Comparison of ENCODE assay signal across 29 cellular contexts in the genomic region with DNA sequence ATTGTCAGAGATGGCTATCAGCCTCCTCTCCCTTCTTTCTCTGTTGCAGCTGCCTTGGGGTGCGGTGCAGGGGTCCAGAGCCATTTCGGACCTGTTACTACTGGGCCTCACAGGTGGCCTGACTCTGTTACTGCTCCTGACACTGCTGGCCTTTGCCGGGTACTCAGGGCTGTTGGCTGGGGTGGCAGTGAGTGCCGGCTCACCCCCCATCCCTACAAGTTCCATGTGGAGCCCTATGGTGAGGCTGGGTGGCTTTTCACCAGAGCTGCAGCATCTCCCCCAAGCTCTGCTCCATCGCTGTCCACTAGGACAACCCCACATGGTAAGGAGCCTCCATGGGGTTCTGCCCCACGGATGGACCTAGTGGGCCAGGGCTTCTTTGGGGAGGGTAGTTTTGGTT. TPM values are rescaled to one million over a fixed set of nuclear protein-coding genes. Genes with fewer than 3 reads are reported as not detected.
"Had no signal": no experiment of that assay in that cellular context is flagged by ENCODE, and none has a peak within 500 bp of the region (broad histone marks: within the 10 kb centered on the region; RNA-seq: fewer than 3 reads in every experiment).

No MANE protein-coding gene starts in this region.

- H3K9me3 Mint-ChIP-seq: activated T-helper 17 cell treated with anti-CD3 and anti-CD28 coated beads, Interleukin-2, amount 50 U/mL, for 72 hours had no signal

- H3K27ac ChIP-seq: brain microvascular endothelial cell, colonic mucosa had no signal

- H3K4me3 Mint-ChIP-seq: activated CD4-positive, alpha-beta memory T cell treated with anti-CD3 and anti-CD28 coated beads, Interleukin-2, amount 10 ng/mL, durations not matched to agents 7 days and 5 days; activated CD4-positive, alpha-beta T cell treated with anti-CD3 and anti-CD28 coated beads for 36 hours; activated CD4-positive, alpha-beta T cell treated with anti-CD3 and anti-CD28 coated beads, Interleukin-2, amount 10 ng/mL, durations not matched to agents 24 days and 14 days; activated naive CD8-positive, alpha-beta T cell; activated T-cell treated with anti-CD3 and anti-CD28 coated beads, Interleukin-2, amount 50 U/mL, for 4 hours; activated T-helper 17 cell treated with anti-CD3 and anti-CD28 coated beads, Interleukin-2, amount 50 U/mL, for 72 hours; dendritic cell treated with granulocyte-macrophage colony-stimulating factor and Interleukin-4, amounts not matched to agents 40 ng/mL and 50 ng/mL, for 4 days; endodermal cell had no signal

- H3K4me1 ChIP-seq: colonic mucosa had no signal

- H3K27me3 Mint-ChIP-seq: activated CD4-positive, alpha-beta memory T cell treated with anti-CD3 and anti-CD28 coated beads, Interleukin-2, amount 10 ng/mL, durations not matched to agents 7 days and 5 days; activated CD4-positive, alpha-beta T cell treated with anti-CD3 and anti-CD28 coated beads, Interleukin-2, amount 10 ng/mL, durations not matched to agents 24 days and 14 days; activated T-helper 17 cell treated with anti-CD3 and anti-CD28 coated beads, Interleukin-2, amount 50 U/mL, for 72 hours had no signal

- H3K4me1 Mint-ChIP-seq: activated CD4-positive, alpha-beta memory T cell treated with anti-CD3 and anti-CD28 coated beads, Interleukin-2, amount 10 ng/mL, durations not matched to agents 7 days and 5 days; activated CD4-positive, alpha-beta T cell treated with anti-CD3 and anti-CD28 coated beads for 36 hours; activated CD4-positive, alpha-beta T cell treated with anti-CD3 and anti-CD28 coated beads, Interleukin-2, amount 10 ng/mL, durations not matched to agents 24 days and 14 days; activated T-helper 17 cell treated with anti-CD3 and anti-CD28 coated beads, Interleukin-2, amount 50 U/mL, for 72 hours; endodermal cell had no signal

- H3K9me3 ChIP-seq: colonic mucosa had no signal

- H3K4me3 ChIP-seq: colonic mucosa, dorsolateral prefrontal cortex had no signal

- ATAC-seq: activated CD4-positive, alpha-beta T cell treated with anti-CD3 and anti-CD28 coated beads for 36 hours; activated T-cell treated with anti-CD3 and anti-CD28 coated beads, Interleukin-2, amount 50 U/mL, for 4 hours; activated T-helper 17 cell treated with anti-CD3 and anti-CD28 coated beads, Interleukin-2, amount 50 U/mL, for 72 hours; esophagus mucosa had no signal

- H3K27me3 ChIP-seq: brain microvascular endothelial cell, colonic mucosa had no signal

- FAIRE-seq: astrocyte, bronchial epithelial cell, frontal cortex had no signal

- H3K27ac Mint-ChIP-seq: activated CD4-positive, alpha-beta memory T cell treated with anti-CD3 and anti-CD28 coated beads, Interleukin-2, amount 10 ng/mL, durations not matched to agents 7 days and 5 days; activated CD4-positive, alpha-beta T cell treated with anti-CD3 and anti-CD28 coated beads for 36 hours; activated CD4-positive, alpha-beta T cell treated with anti-CD3 and anti-CD28 coated beads, Interleukin-2, amount 10 ng/mL, durations not matched to agents 24 days and 14 days; activated naive CD8-positive, alpha-beta T cell; activated T-helper 17 cell treated with anti-CD3 and anti-CD28 coated beads, Interleukin-2, amount 50 U/mL, for 72 hours; dendritic cell treated with granulocyte-macrophage colony-stimulating factor and Interleukin-4, amounts not matched to agents 40 ng/mL and 50 ng/mL, for 4 days; endodermal cell had no signal

- DNase-seq: activated CD4-positive, alpha-beta memory T cell treated with anti-CD3 and anti-CD28 coated beads, Interleukin-2, amount 10 ng/mL, durations not matched to agents 7 days and 5 days; activated CD4-positive, alpha-beta T cell treated with anti-CD3 and anti-CD28 coated beads for 36 hours; activated CD4-positive, alpha-beta T cell treated with anti-CD3 and anti-CD28 coated beads, Interleukin-2, amount 10 ng/mL, durations not matched to agents 24 days and 14 days; activated CD4-positive, alpha-beta T cell treated with anti-CD3 and anti-CD28 coated beads, Interleukin-2, amount 50 U/mL, for 4 hours; activated CD4-positive, CD25-positive, alpha-beta regulatory T cell; activated CD4-positive, CD25-positive, alpha-beta regulatory T cell treated with anti-CD3 and anti-CD28 coated beads, Interleukin-2, amount 50 U/mL, for 72 hours; activated CD8-positive, alpha-beta memory T cell treated with anti-CD3 and anti-CD28 coated beads for 24 hours; activated effector memory CD4-positive, alpha-beta T cell treated with Interleukin-2 at 50 U/mL for 16 hours; activated gamma-delta T cell treated with Interleukin-2 at 50 U/mL for 16 hours; activated naive CD4-positive, alpha-beta T cell treated with anti-CD3 and anti-CD28 coated beads, Interleukin-2, amount 50 U/mL, for 16 hours; activated naive CD4-positive, alpha-beta T cell treated with Interleukin-2 at 50 U/mL for 16 hours; activated T-cell treated with anti-CD3 and anti-CD28 coated beads, Interleukin-2, amount 50 U/mL, for 4 hours; amniotic stem cell; brain microvascular endothelial cell; central memory CD4-positive, alpha-beta T cell; cerebellar nuclear complex; colonic mucosa; dorsolateral prefrontal cortex; effector memory CD4-positive, alpha-beta T cell; endodermal cell; foreskin fibroblast; T-helper 2 cell had no signal

- H3K36me3 ChIP-seq: brain microvascular endothelial cell, colonic mucosa had no signal

RNA-seq across cellular contexts. Expression of gene ZNF492, which starts 13.7 kb away (rescaled TPM):
- total RNA-seq: astrocyte, endodermal cell had no signal
